Comparison of ENCODE assay signal across 2 cellular contexts in genomic region chr7:22720791-22721786, GRCh38.
TF ChIP-seq lines count a peak whose summit lies in the region.

No MANE protein-coding gene starts in this region.

TF ChIP-seq in IMR-90, 13 proteins besides CTCF, POLR2A, EP300 and RAD21:
- TF ChIP-seq RFX5 (IDR thresholded peaks at IDR 0.05; ENCODE audit: low read depth, low read length), result no peak
- TF ChIP-seq RCOR1 (IDR thresholded peaks at IDR 0.05; ENCODE audit: insufficient replicate concordance, low read length), result no peak
- TF ChIP-seq MAZ (IDR thresholded peaks at IDR 0.05; ENCODE audit: borderline replicate concordance, low read depth, low read length), result no peak
- no peak for TF ChIP-seq CEBPB (IDR thresholded peaks at IDR 0.05; ENCODE audit: low read depth, low read length)
- TF ChIP-seq ELK1 (IDR thresholded peaks at IDR 0.05; ENCODE audit: borderline replicate concordance, low read depth, low read length), result no peak
- no peak for TF ChIP-seq BHLHE40 (IDR thresholded peaks at IDR 0.05; ENCODE audit: low read depth, low read length)
- no peak for TF ChIP-seq MXI1 (IDR thresholded peaks at IDR 0.05; ENCODE audit: borderline replicate concordance, low read depth, low read length)
- no peak for TF ChIP-seq SMC3 (IDR thresholded peaks at IDR 0.05; ENCODE audit: low read depth, low read length)
- TF ChIP-seq FOS (IDR thresholded peaks at IDR 0.05; ENCODE audit: low read depth, low read length), result no peak
- no peak for TF ChIP-seq CHD1 (IDR thresholded peaks at IDR 0.05; ENCODE audit: low read depth, low read length)
- no peak for TF ChIP-seq NFE2L2 (IDR thresholded peaks at IDR 0.05; ENCODE audit: low read depth, low read length)
- no peak for TF ChIP-seq USF2 (IDR thresholded peaks at IDR 0.05; ENCODE audit: low read depth, low read length)
- no peak for TF ChIP-seq MAFK (IDR thresholded peaks at IDR 0.05; ENCODE audit: low read depth, low read length)

TF ChIP-seq in K562, 482 proteins besides CTCF, POLR2A, EP300 and RAD21:
- TF ChIP-seq PRDM10 (IDR thresholded peaks at IDR 0.05; ENCODE audit: partially characterized antibody) (peak; percentile 46), ZKSCAN8 (CRISPR knock-in tag; IDR thresholded peaks at IDR 0.05) (no peak)
